In genomic region chr16:75011634-75012307, GRCh38 we compare ENCODE assay signal across 9 cellular contexts. TPM values are rescaled to one million over a fixed set of nuclear protein-coding genes. Genes with fewer than 3 reads are reported as not detected.
DNase-seq lines count a peak whose midpoint lies in the region; ATAC-seq, FAIRE-seq and TF ChIP-seq lines count a peak whose summit lies in the region.
"Had no signal": no experiment of that assay in that cellular context is flagged by ENCODE, and none has a peak within 500 bp of the region (broad histone marks: within the 10 kb centered on the region; RNA-seq: fewer than 3 reads in every experiment).

No MANE protein-coding gene starts in this region.

- peak overlapping the region; percentile 87 for H3K27ac Mint-ChIP-seq in activated naive CD8-positive, alpha-beta T cell treated with anti-CD3 and anti-CD28 coated beads, Interleukin-2, amount 50 U/mL, for 24 hours
- H3K27ac Mint-ChIP-seq: activated naive CD8-positive, alpha-beta T cell treated with anti-CD3 and anti-CD28 coated beads, Interleukin-2, amount 10 ng/mL, durations not matched to agents 7 days and 5 days had no signal

- peak; percentile 60 for FAIRE-seq in GM12892 (lab: Jason Lieb, UNC)
- FAIRE-seq in H54 (lab: Jason Lieb, UNC) = peak; percentile 68

- H3K4me1 Mint-ChIP-seq in activated naive CD8-positive, alpha-beta T cell treated with anti-CD3 and anti-CD28 coated beads, Interleukin-2, amount 50 U/mL, for 24 hours = peaks cover 39% of the 10 kb centered on the region

- ATAC-seq in activated naive CD8-positive, alpha-beta T cell treated with anti-CD3 and anti-CD28 coated beads, Interleukin-2, amount 50 U/mL, for 24 hours = peak; percentile 94

- H3K27me3 Mint-ChIP-seq in activated naive CD8-positive, alpha-beta T cell treated with anti-CD3 and anti-CD28 coated beads, Interleukin-2, amount 50 U/mL, for 24 hours = no peaks in the 10 kb centered on the region
- H3K27me3 Mint-ChIP-seq: activated naive CD8-positive, alpha-beta T cell treated with anti-CD3 and anti-CD28 coated beads, Interleukin-2, amount 10 ng/mL, durations not matched to agents 7 days and 5 days had no signal

- no peak for DNase-seq in GM12892 (ENCODE audit: insufficient read length)
- no peak for DNase-seq in H54 (ENCODE audit: insufficient read length, low spot score)
- DNase-seq in NCI-H226 = peak; percentile 90
- peak; percentile 44 for DNase-seq in activated naive CD8-positive, alpha-beta T cell treated with anti-CD3 and anti-CD28 coated beads, Interleukin-2, amount 50 U/mL, for 24 hours
- peak; percentile 68 for DNase-seq in hepatic stellate cell (ENCODE audit: low spot score)
- peak; percentile 37 to 47 for DNase-seq in stimulated activated CD4-positive, alpha-beta T cell treated with anti-CD3 and anti-CD28 coated beads, Interleukin-2, amount 100 ng/mL, for 48 hours
- DNase-seq in NCI-H446 (lab: John Stamatoyannopoulos, UW) = no peak
- DNase-seq in effector CD8-positive, alpha-beta T cell (lab: John Stamatoyannopoulos, UW) = no peak
- DNase-seq: activated naive CD8-positive, alpha-beta T cell treated with anti-CD3 and anti-CD28 coated beads, Interleukin-2, amount 10 ng/mL, durations not matched to agents 7 days and 5 days had no signal

- H3K9me3 Mint-ChIP-seq in activated naive CD8-positive, alpha-beta T cell treated with anti-CD3 and anti-CD28 coated beads, Interleukin-2, amount 50 U/mL, for 24 hours = no peaks in the 10 kb centered on the region
- H3K9me3 Mint-ChIP-seq: activated naive CD8-positive, alpha-beta T cell treated with anti-CD3 and anti-CD28 coated beads, Interleukin-2, amount 10 ng/mL, durations not matched to agents 7 days and 5 days had no signal

- no peaks in the 10 kb centered on the region for H3K36me3 Mint-ChIP-seq in activated naive CD8-positive, alpha-beta T cell treated with anti-CD3 and anti-CD28 coated beads, Interleukin-2, amount 50 U/mL, for 24 hours (ENCODE audit: low read depth)

- TF ChIP-seq POLR2A in GM12892 (IDR thresholded peaks at IDR 0.05; ENCODE audit: low read depth, low read length) = peak; percentile 79
- no peak for TF ChIP-seq POLR2A in H54 (IDR thresholded peaks at IDR 0.05; ENCODE audit: low read depth, low read length)

- peak overlapping the region; percentile 47 for H3K4me3 Mint-ChIP-seq in activated naive CD8-positive, alpha-beta T cell treated with anti-CD3 and anti-CD28 coated beads, Interleukin-2, amount 50 U/mL, for 24 hours
- H3K4me3 Mint-ChIP-seq: activated naive CD8-positive, alpha-beta T cell treated with anti-CD3 and anti-CD28 coated beads, Interleukin-2, amount 10 ng/mL, durations not matched to agents 7 days and 5 days had no signal

RNA-seq across cellular contexts. Expression of gene ZNRF1, which starts 12.9 kb away (rescaled TPM):
- 9.2 TPM for polyA plus RNA-seq in GM12892 (2012; ENCODE audit: missing spikeins)

RNA-seq across cellular contexts. Expression of gene WDR59, which starts 26.8 kb away (rescaled TPM):
- polyA plus RNA-seq in GM12892 (2012; ENCODE audit: missing spikeins) = 54.7 TPM

Comparison
In these comparisons a context has a peak if more than half of its experiments do, and no peak if none do; other contexts are left out.
1. DNase-seq: peak in NCI-H226 (single experiment), activated naive CD8-positive, alpha-beta T cell treated with anti-CD3 and anti-CD28 coated beads, Interleukin-2, amount 50 U/mL, for 24 hours (single experiment), hepatic stellate cell (single experiment) and stimulated activated CD4-positive, alpha-beta T cell treated with anti-CD3 and anti-CD28 coated beads, Interleukin-2, amount 100 ng/mL, for 48 hours (2 of 2); none in GM12892 (single experiment), H54 (single experiment), NCI-H446 (0 of 2) and effector CD8-positive, alpha-beta T cell (single experiment).